19 cellular contexts compared by ENCODE assay signal in the genomic region with DNA sequence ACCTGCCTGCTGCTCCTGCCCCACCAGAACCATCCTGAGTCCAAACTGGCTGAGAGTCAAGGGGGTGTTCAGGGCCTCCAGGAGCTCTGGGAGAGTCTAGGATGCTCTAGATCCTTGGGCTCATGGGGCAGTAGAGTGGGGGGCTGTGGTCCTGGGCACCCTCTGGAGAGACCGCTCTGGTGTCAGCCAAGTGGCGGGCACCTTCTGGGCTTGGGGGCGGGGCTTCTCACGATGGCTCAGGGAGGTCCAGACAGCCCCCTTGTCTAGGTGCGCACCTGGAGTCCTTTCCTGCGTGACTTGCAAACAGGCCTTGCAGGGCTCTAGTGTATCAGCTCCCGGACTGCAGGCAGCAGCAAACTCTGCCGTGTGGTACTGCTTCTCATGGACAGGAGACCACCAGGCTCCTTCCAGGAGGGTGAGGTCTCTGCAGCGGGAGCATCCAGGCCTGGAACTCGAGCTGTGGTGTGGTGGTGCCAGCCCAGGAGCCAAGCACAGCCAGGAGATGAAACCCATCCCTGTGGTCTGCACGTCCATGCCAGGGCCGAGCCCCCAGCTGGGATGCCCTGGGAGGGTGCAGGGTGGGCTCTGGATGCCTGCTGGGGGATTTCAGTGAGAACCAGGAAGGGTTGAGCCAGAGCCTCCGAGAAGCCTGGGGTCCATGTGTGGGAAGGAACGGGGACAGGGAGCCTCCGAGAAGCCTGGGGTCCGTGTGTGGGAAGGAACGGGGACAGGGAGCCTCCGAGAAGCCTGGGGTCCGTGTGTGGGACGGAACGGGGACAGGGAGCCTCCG. TPM values are rescaled to one million over a fixed set of nuclear protein-coding genes. Genes with fewer than 3 reads are reported as not detected.
DNase-seq lines count a peak whose midpoint lies in the region; ATAC-seq, FAIRE-seq and TF ChIP-seq lines count a peak whose summit lies in the region.
"Had no signal": no experiment of that assay in that cellular context is flagged by ENCODE, and none has a peak within 500 bp of the region (broad histone marks: within the 10 kb centered on the region; RNA-seq: fewer than 3 reads in every experiment).

No MANE protein-coding gene starts in this region.

- TF ChIP-seq POLR2A in endothelial cell of umbilical vein (IDR thresholded peaks at IDR 0.05; ENCODE audit: low read depth, low read length): no peak

- no peaks in the 10 kb centered on the region for H4K20me1 ChIP-seq in endothelial cell of umbilical vein (replicated peaks; ENCODE audit: control insufficient read depth, extremely low read depth, insufficient read depth, low read length)

- no peaks in the 10 kb centered on the region for H3K27me3 Mint-ChIP-seq in activated CD4-positive, alpha-beta T cell treated with anti-CD3 and anti-CD28 coated beads, Interleukin-2, amount 10 ng/mL, durations not matched to agents 7 days and 5 days
- H3K27me3 Mint-ChIP-seq: CD4-positive, CD25-positive, alpha-beta regulatory T cell had no signal

- no peak overlapping the region for H3K4me3 Mint-ChIP-seq in activated CD4-positive, alpha-beta T cell treated with anti-CD3 and anti-CD28 coated beads, Interleukin-2, amount 10 ng/mL, durations not matched to agents 7 days and 5 days
- H3K4me3 Mint-ChIP-seq: CD4-positive, CD25-positive, alpha-beta regulatory T cell had no signal

- ATAC-seq in psoas muscle (no peak), aorta (ENCODE audit: low FRiP score) (no peak), HG03175 (IDR thresholded peaks at IDR 0.05; ENCODE audit: unreplicated experiment) (no peak)

- H3K36me3 ChIP-seq in left ventricle myocardium inferior (no peaks in the 10 kb centered on the region), endothelial cell of umbilical vein (ENCODE audit: control insufficient read depth in 2 of 2, extremely low read depth in 1 of 2, insufficient read depth in 2 of 2, low read length in 2 of 2) (no peaks in the 10 kb centered on the region), psoas muscle (ENCODE audit: insufficient read depth in 1 of 2, low read depth in 1 of 2) (no peaks in the 10 kb centered on the region), aorta (ENCODE audit: control insufficient read depth in 1 of 2, insufficient read depth in 2 of 2, low read length in 1 of 2) (no peaks in the 10 kb centered on the region)

- TF ChIP-seq CTCF in left ventricle myocardium inferior (IDR thresholded peaks at IDR 0.05; ENCODE audit: borderline replicate concordance) (no peak), endothelial cell of umbilical vein (IDR thresholded peaks at IDR 0.05; ENCODE audit: extremely low read depth in 1 of 2, insufficient read depth in 1 of 2, low read depth in 1 of 2, low read length in 2 of 2) (no peak), psoas muscle (IDR thresholded peaks at IDR 0.05) (no peak)

- H3K4me1 Mint-ChIP-seq in activated CD4-positive, alpha-beta T cell treated with anti-CD3 and anti-CD28 coated beads, Interleukin-2, amount 10 ng/mL, durations not matched to agents 7 days and 5 days: peaks cover 28% of the 10 kb centered on the region

- peak overlapping the region; percentile 87 for H3K27ac ChIP-seq in left ventricle myocardium inferior (replicated peaks)
- H3K27ac ChIP-seq in endothelial cell of umbilical vein (ENCODE audit: insufficient read depth, low read depth, low read length): peak overlapping the region; percentile 70
- H3K27ac ChIP-seq in psoas muscle: peak overlapping the region; percentile 30
- H3K27ac ChIP-seq in aorta (ENCODE audit: low read depth in 1 of 2, low read length in 2 of 2): no peak overlapping the region

- H3K9me3 ChIP-seq in left ventricle myocardium inferior (replicated peaks) (no peaks in the 10 kb centered on the region), endothelial cell of umbilical vein (replicated peaks; ENCODE audit: control insufficient read depth, insufficient read depth, low read length) (no peaks in the 10 kb centered on the region), psoas muscle (no peaks in the 10 kb centered on the region), aorta (ENCODE audit: control insufficient read depth, low read length) (no peaks in the 10 kb centered on the region)

- WGBS in psoas muscle, 3 donors: 89 to 90% (median 90%) methylated on average over 21 to 22 of the region's 22 CpGs
- WGBS in aorta, 2 donors: 88 to 90% methylated on average over 20 to 22 of the region's 22 CpGs

- no peaks in the 10 kb centered on the region for H3K9me3 Mint-ChIP-seq in activated CD4-positive, alpha-beta T cell treated with anti-CD3 and anti-CD28 coated beads, Interleukin-2, amount 10 ng/mL, durations not matched to agents 7 days and 5 days
- H3K9me3 Mint-ChIP-seq: CD4-positive, CD25-positive, alpha-beta regulatory T cell; HFFc6 had no signal

- no peaks in the 10 kb centered on the region for H3K36me3 Mint-ChIP-seq in activated CD4-positive, alpha-beta T cell treated with anti-CD3 and anti-CD28 coated beads, Interleukin-2, amount 10 ng/mL, durations not matched to agents 7 days and 5 days (ENCODE audit: low read depth)
- H3K36me3 Mint-ChIP-seq: CD4-positive, CD25-positive, alpha-beta regulatory T cell had no signal

- no peaks in the 10 kb centered on the region for H3K9me1 ChIP-seq in endothelial cell of umbilical vein (replicated peaks; ENCODE audit: control insufficient read depth, extremely low read depth, insufficient read depth, low read length)

- peaks cover 94% of the 10 kb centered on the region for H3K4me1 ChIP-seq in left ventricle myocardium inferior
- peaks cover 11% of the 10 kb centered on the region for H3K4me1 ChIP-seq in endothelial cell of umbilical vein (ENCODE audit: control insufficient read depth, extremely low read depth, insufficient read depth, low read length)
- H3K4me1 ChIP-seq in psoas muscle: peaks cover 87% of the 10 kb centered on the region
- no peaks in the 10 kb centered on the region for H3K4me1 ChIP-seq in aorta (ENCODE audit: control insufficient read depth in 1 of 2, insufficient read depth in 2 of 2, low read length in 2 of 2)

- H3K9ac ChIP-seq in endothelial cell of umbilical vein (replicated peaks; ENCODE audit: extremely low read depth, insufficient read depth, low read length): no peak overlapping the region
- H3K9ac ChIP-seq: GM23248 had no signal

- DNase-seq in left ventricle myocardium inferior: no peak
- no peak for DNase-seq in cardiac septum (ENCODE audit: low spot score)
- DNase-seq in endothelial cell of umbilical vein (ENCODE audit: low read depth, low spot score): no peak
- DNase-seq in psoas muscle: peak in 1 of 2 donors; percentile 51
- DNase-seq in aorta: peak; percentile 37 to 63
- no peak for DNase-seq in activated CD4-positive, alpha-beta T cell treated with anti-CD3 and anti-CD28 coated beads, Interleukin-2, amount 10 ng/mL, durations not matched to agents 7 days and 5 days
- no peak for DNase-seq in central memory CD4-positive, alpha-beta T cell
- DNase-seq: CD4-positive, CD25-positive, alpha-beta regulatory T cell; KG1; NCI-H1048; NCI-H1694; NCI-H446; NCI-H748 treated with DMSO at 0.1 percent for 48 hours; SHP77 treated with DMSO at 0.1 percent for 48 hours had no signal

- intact Hi-C loops in left ventricle myocardium inferior (cut with micrococcal nuclease) (no loop called here), cardiac septum (cut with DNase I) (no loop called here), endothelial cell of umbilical vein (cut with micrococcal nuclease) (no loop called here), psoas muscle (cut with DNase I) (no loop called here), aorta (cut with DNase I) (no loop called here)

- no TSS peak for BruUV-seq in endothelial cell of umbilical vein (replicated peaks; lab: Mats Ljungman, UMichigan)

- no peaks in the 10 kb centered on the region for H3K27me3 ChIP-seq in left ventricle myocardium inferior (ENCODE audit: low read depth)
- H3K27me3 ChIP-seq in endothelial cell of umbilical vein (ENCODE audit: control insufficient read depth in 2 of 2, insufficient read depth in 2 of 2, low read length in 2 of 2): no peaks in the 10 kb centered on the region
- no peaks in the 10 kb centered on the region for H3K27me3 ChIP-seq in psoas muscle (ENCODE audit: insufficient read depth in 3 of 3, low read length in 2 of 3)
- no peaks in the 10 kb centered on the region for H3K27me3 ChIP-seq in aorta (ENCODE audit: control insufficient read depth in 1 of 2, insufficient read depth in 2 of 2, low read length in 1 of 2)

- POLR2A ChIA-PET in endothelial cell of umbilical vein (lab: Charles Lee): no interaction called here
- POLR2A ChIA-PET in activated CD4-positive, alpha-beta T cell treated with anti-CD3 and anti-CD28 coated beads, Interleukin-2, amount 10 ng/mL, durations not matched to agents 7 days and 5 days (lab: Charles Lee): no interaction called here

- no peak overlapping the region for H3K27ac Mint-ChIP-seq in activated CD4-positive, alpha-beta T cell treated with anti-CD3 and anti-CD28 coated beads, Interleukin-2, amount 10 ng/mL, durations not matched to agents 7 days and 5 days

- no peak for FAIRE-seq in endothelial cell of umbilical vein (lab: Jason Lieb, UNC)
- FAIRE-seq: GM12878, GM18507 had no signal

- peaks cover 15% of the 10 kb centered on the region for H3K79me2 ChIP-seq in endothelial cell of umbilical vein (ENCODE audit: control insufficient read depth, insufficient read depth, low read length)

- dilution Hi-C loops in endothelial cell of umbilical vein (cut with MboI; ENCODE audit: extremely low pct_ligation_motif_present, low sequenced_read_pairs): no loop called here

- no peak overlapping the region for H2AFZ ChIP-seq in endothelial cell of umbilical vein (ENCODE audit: low read depth, low read length)
- H2AFZ ChIP-seq: GM23248 had no signal

- CTCF ChIA-PET in endothelial cell of umbilical vein (lab: Charles Lee): interaction anchor here (0.9 to 1.2 kb wide), 2 partner anchors 11 to 161 kb away, joined by 3 read pairs; a partner anchor contains a TSS
- CTCF ChIA-PET in activated CD4-positive, alpha-beta T cell treated with anti-CD3 and anti-CD28 coated beads, Interleukin-2, amount 10 ng/mL, durations not matched to agents 7 days and 5 days (lab: Charles Lee): no interaction called here

- no peak overlapping the region for H3K4me2 ChIP-seq in endothelial cell of umbilical vein (ENCODE audit: insufficient read depth, low read length)

- H3K4me3 ChIP-seq in left ventricle myocardium inferior: no peak overlapping the region
- H3K4me3 ChIP-seq in endothelial cell of umbilical vein (replicated peaks in 1 of 3; ENCODE audit: insufficient read depth in 1 of 3, low read depth in 1 of 3, low read length in 3 of 3): no peak overlapping the region
- H3K4me3 ChIP-seq in psoas muscle: no peak overlapping the region
- H3K4me3 ChIP-seq in aorta (ENCODE audit: low read length in 2 of 2): no peak overlapping the region
- H3K4me3 ChIP-seq: GM12878, GM23248 had no signal

RNA-seq across cellular contexts. Expression of a gene that starts 15.1 kb away (rescaled TPM):
- total RNA-seq in left ventricle myocardium inferior (64.0 TPM), cardiac septum (55.1 TPM), endothelial cell of umbilical vein (80.1 and 86.3 TPM in 2 replicates), psoas muscle (10 to 100 TPM; 67.8 to 79.1 (median 75.3) TPM), aorta (10 to 100 TPM; 71.3 to 98.5 TPM)
- polyA plus RNA-seq in endothelial cell of umbilical vein (52.6 and 52.7 TPM in 2 replicates), psoas muscle (10 to 100 TPM; 57.1 to 83.1 (median 65.1) TPM), aorta (100 to 1,000 TPM in 1 of 2 donors, 10 to 100 TPM in 1; 17.2 to 140 TPM)
- polyA plus RNA-seq in endothelial cell of umbilical vein (2011; cell fraction: cytosol; rRNA removed): 31.1 and 47.8 TPM in 2 replicates
- 192 and 247 TPM in 2 replicates for polyA plus RNA-seq in endothelial cell of umbilical vein (2011; cell fraction: nucleus; rRNA removed)
- 36.5 and 56.0 TPM in 2 replicates for polyA plus RNA-seq in endothelial cell of umbilical vein (2012)
- 36.0 and 66.4 TPM in 2 replicates for polyA minus RNA-seq in endothelial cell of umbilical vein
- 14.6 TPM for polyA minus RNA-seq in endothelial cell of umbilical vein (2011; cell fraction: cytosol; rRNA and poly(A)+ RNA removed)
- 53.1 and 93.3 TPM in 2 replicates for polyA minus RNA-seq in endothelial cell of umbilical vein (2011; cell fraction: nucleus; rRNA and poly(A)+ RNA removed)
- total RNA-seq in activated CD4-positive, alpha-beta T cell treated with anti-CD3 and anti-CD28 coated beads, Interleukin-2, amount 10 ng/mL, durations not matched to agents 7 days and 5 days: 10 to 100 TPM; 43.3 to 46.8 TPM

RNA-seq across cellular contexts. Expression of a gene that starts 28.8 kb away (rescaled TPM):
- total RNA-seq in left ventricle myocardium inferior (19.8 TPM), cardiac septum (17.7 TPM), endothelial cell of umbilical vein (37.9 and 47.2 TPM in 2 replicates), psoas muscle (10 to 100 TPM; 17.1 to 26.2 (median 20.9) TPM), aorta (10 to 100 TPM; 25.2 to 44.3 TPM)
- polyA plus RNA-seq in endothelial cell of umbilical vein (18.6 and 19.0 TPM in 2 replicates), psoas muscle (10 to 100 TPM; 12.9 to 15.3 (median 13.4) TPM), aorta (10 to 100 TPM in 1 of 2 donors, 1 to 10 TPM in 1; 7.1 to 34.1 TPM)
- 9.4 and 13.0 TPM in 2 replicates for polyA plus RNA-seq in endothelial cell of umbilical vein (2011; cell fraction: cytosol; rRNA removed)
- polyA plus RNA-seq in endothelial cell of umbilical vein (2011; cell fraction: nucleus; rRNA removed): 40.7 and 43.6 TPM in 2 replicates
- polyA plus RNA-seq in endothelial cell of umbilical vein (2012): 14.4 and 15.7 TPM in 2 replicates
- 24.1 and 26.7 TPM in 2 replicates for polyA minus RNA-seq in endothelial cell of umbilical vein
- polyA minus RNA-seq in endothelial cell of umbilical vein (2011; cell fraction: cytosol; rRNA and poly(A)+ RNA removed): 14.3 TPM
- 39.8 and 59.1 TPM in 2 replicates for polyA minus RNA-seq in endothelial cell of umbilical vein (2011; cell fraction: nucleus; rRNA and poly(A)+ RNA removed)
- 10 to 100 TPM; 39.0 to 50.9 TPM for total RNA-seq in activated CD4-positive, alpha-beta T cell treated with anti-CD3 and anti-CD28 coated beads, Interleukin-2, amount 10 ng/mL, durations not matched to agents 7 days and 5 days

Comparison
In these comparisons a context has a peak if more than half of its experiments do, and no peak if none do; other contexts are left out.
1. DNase-seq: peak in aorta (2 of 2); none in left ventricle myocardium inferior (single experiment), cardiac septum (single experiment), endothelial cell of umbilical vein (single experiment), activated CD4-positive, alpha-beta T cell treated with anti-CD3 and anti-CD28 coated beads, Interleukin-2, amount 10 ng/mL, durations not matched to agents 7 days and 5 days (single experiment) and central memory CD4-positive, alpha-beta T cell (single experiment).
2. H3K27ac ChIP-seq: peak in left ventricle myocardium inferior (single experiment), endothelial cell of umbilical vein (single experiment) and psoas muscle (single experiment); none in aorta (0 of 2).